ENCODE assay signal across 8 cellular contexts in genomic region chr2:180006236-180006635, GRCh38. TPM values are rescaled to one million over a fixed set of nuclear protein-coding genes. Genes with fewer than 3 reads are reported as not detected.
A peak's percentile ranks its signal among the peaks of the same experiment; 100 is the strongest.
DNase-seq lines count a peak whose midpoint lies in the region; ATAC-seq and TF ChIP-seq lines count a peak whose summit lies in the region.

No MANE protein-coding gene starts in this region.

- no peak overlapping the region for H3K27ac ChIP-seq in brain microvascular endothelial cell

- peak; percentile 14 for DNase-seq in ACHN
- DNase-seq in Jurkat, Clone E6-1 (ENCODE audit: low read depth, low spot score), result peak; percentile 8
- no peak for DNase-seq in brain microvascular endothelial cell
- no peak for DNase-seq in mucosa of descending colon
- DNase-seq in NCI-H128 (lab: John Stamatoyannopoulos, UW; ENCODE audit: unreplicated experiment), result no peak
- no peak for DNase-seq in retina
- DNase-seq in C1 segment of cervical spinal cord (lab: John Stamatoyannopoulos, UW), result no peak

- in situ Hi-C loops in ACHN (cut with HindIII; ENCODE audit: low pct_ligation_motif_present, low pct_unique_long_range_greater_than_20kb, low sequenced_read_pairs), result no loop called here
- in situ Hi-C loops in brain microvascular endothelial cell (cut with HindIII; ENCODE audit: low pct_ligation_motif_present, low sequenced_read_pairs), result no loop called here

- no peaks in the 10 kb centered on the region for H3K36me3 ChIP-seq in brain microvascular endothelial cell (replicated peaks)
- H3K36me3 ChIP-seq in mucosa of descending colon (ENCODE audit: low read depth), result no peaks in the 10 kb centered on the region

- ATAC-seq in mucosa of descending colon, result no peak
- ATAC-seq in GM18861 (IDR thresholded peaks at IDR 0.05; ENCODE audit: unreplicated experiment), result no peak

- no peaks in the 10 kb centered on the region for H3K9me3 ChIP-seq in mucosa of descending colon

- peaks cover 20% of the 10 kb centered on the region for H3K4me1 ChIP-seq in mucosa of descending colon (ENCODE audit: low read depth)

- intact Hi-C loops in mucosa of descending colon (cut with DNase I, micrococcal nuclease), result no loop called here

- peak overlapping the region; percentile 95 for H3K4me3 ChIP-seq in Jurkat, Clone E6-1 (ENCODE audit: low read length)
- H3K4me3 ChIP-seq in brain microvascular endothelial cell (ENCODE audit: low read depth, low read length) (peak overlapping the region; percentile 88), mucosa of descending colon (peak overlapping the region; percentile 76)

- TF ChIP-seq CTCF in brain microvascular endothelial cell (IDR thresholded peaks at IDR 0.05; ENCODE audit: low read depth, low read length, missing control alignments) (no peak), mucosa of descending colon (IDR thresholded peaks at IDR 0.05) (no peak)

- no peaks in the 10 kb centered on the region for H3K27me3 ChIP-seq in brain microvascular endothelial cell (replicated peaks)

RNA-seq across cellular contexts. Expression of gene CWC22, which starts 0.9 kb away (rescaled TPM):
- 23.0 TPM for polyA plus RNA-seq in Jurkat, Clone E6-1 (2012; ENCODE audit: insufficient read depth, insufficient read length)
- total RNA-seq in mucosa of descending colon, result 10 to 100 TPM; 13.2 to 24.7 (median 14.0) TPM

Comparison
In these comparisons a context has a peak if more than half of its experiments do, and no peak if none do; other contexts are left out.
1. DNase-seq: peak in ACHN (single experiment) and Jurkat, Clone E6-1 (single experiment); none in brain microvascular endothelial cell (single experiment), mucosa of descending colon (0 of 3), NCI-H128 (single experiment), retina (single experiment) and C1 segment of cervical spinal cord (0 of 14).
2. Peak in every context shown above with its lines, with median percentiles within 50 percentile points of each other: H3K4me3 ChIP-seq.